In the genomic region with DNA sequence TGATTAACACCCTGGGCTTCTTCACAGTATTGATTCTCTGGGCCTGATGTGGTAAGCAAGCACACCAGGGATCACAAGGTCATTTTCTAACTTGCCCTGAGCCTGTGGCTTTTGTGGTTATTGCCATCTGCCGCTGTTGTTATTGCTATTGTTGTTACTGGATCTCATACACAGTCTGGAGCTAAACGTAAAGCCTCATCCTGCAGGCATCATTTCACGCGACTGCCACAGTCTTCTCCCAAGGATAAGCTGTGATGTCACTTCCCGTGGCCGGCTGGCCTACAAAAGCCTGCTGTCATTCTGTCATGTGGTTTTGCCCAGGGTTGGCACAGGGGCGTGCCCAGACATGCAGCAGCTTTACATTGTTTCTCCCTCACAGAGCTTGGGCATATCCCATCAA, we compare ENCODE assay signal across 9 cellular contexts.
A peak's percentile ranks its signal among the peaks of the same experiment; 100 is the strongest.
DNase-seq lines count a peak whose midpoint lies in the region; ATAC-seq and TF ChIP-seq lines count a peak whose summit lies in the region.
"Had no signal": no experiment of that assay in that cellular context is flagged by ENCODE, and none has a peak within 500 bp of the region (broad histone marks: within the 10 kb centered on the region; RNA-seq: fewer than 3 reads in every experiment).

No MANE protein-coding gene starts in this region.

- no peaks in the 10 kb centered on the region for H3K9me3 Mint-ChIP-seq in activated naive CD8-positive, alpha-beta T cell treated with anti-CD3 and anti-CD28 coated beads, Interleukin-2, amount 50 U/mL, for 24 hours
- no peaks in the 10 kb centered on the region for H3K9me3 Mint-ChIP-seq in activated naive CD8-positive, alpha-beta T cell treated with anti-CD3 and anti-CD28 coated beads for 36 hours
- no peaks in the 10 kb centered on the region for H3K9me3 Mint-ChIP-seq in CD4-positive, alpha-beta memory T cell

- no peak overlapping the region for H3K27ac Mint-ChIP-seq in activated naive CD8-positive, alpha-beta T cell treated with anti-CD3 and anti-CD28 coated beads, Interleukin-2, amount 50 U/mL, for 24 hours
- H3K27ac Mint-ChIP-seq in activated naive CD8-positive, alpha-beta T cell treated with anti-CD3 and anti-CD28 coated beads for 36 hours, result no peak overlapping the region
- H3K27ac Mint-ChIP-seq in CD4-positive, alpha-beta memory T cell, result peak overlapping the region in 1 of 7 donors; percentile 29

- peak; percentile 7 for DNase-seq in activated naive CD8-positive, alpha-beta T cell treated with anti-CD3 and anti-CD28 coated beads, Interleukin-2, amount 50 U/mL, for 24 hours
- DNase-seq in activated naive CD8-positive, alpha-beta T cell treated with anti-CD3 and anti-CD28 coated beads for 36 hours, result no peak
- DNase-seq in NCI-H1694 treated with DMSO at 0.1 percent for 48 hours (lab: John Stamatoyannopoulos, UW) (peak; percentile 61), astrocyte of the hippocampus (ENCODE audit: low read depth, low spot score) (peak; percentile 43), upper lobe of right lung (no peak), left lobe of liver (ENCODE audit: low spot score) (no peak), T-helper 9 cell (no peak)
- no peak for DNase-seq in CD4-positive, alpha-beta memory T cell
- DNase-seq: Right ventricle myocardium superior had no signal

- no peaks in the 10 kb centered on the region for H3K9me3 ChIP-seq in upper lobe of right lung
- no peaks in the 10 kb centered on the region for H3K9me3 ChIP-seq in CD4-positive, alpha-beta memory T cell (ENCODE audit: control insufficient read depth in 1 of 2, low read length in 2 of 2)

- intact Hi-C loops in upper lobe of right lung (cut with DNase I), result no loop called here
- intact Hi-C loops in CD4-positive, alpha-beta memory T cell (cut with micrococcal nuclease), result no loop called here

- CTCF ChIA-PET in CD4-positive, alpha-beta memory T cell (lab: Charles Lee; ENCODE audit: partially characterized antibody), result interaction anchor here (1.6 to 2.4 kb wide), 2 partner anchors 15 to 19 kb away, joined by 3 to 30 read pairs; no protein-coding TSS in a partner anchor

- H3K27ac ChIP-seq in upper lobe of right lung, result no peak overlapping the region
- H3K27ac ChIP-seq in CD4-positive, alpha-beta memory T cell (ENCODE audit: low read depth, low read length), result no peak overlapping the region

- peaks cover 2% of the 10 kb centered on the region for H3K27me3 Mint-ChIP-seq in activated naive CD8-positive, alpha-beta T cell treated with anti-CD3 and anti-CD28 coated beads, Interleukin-2, amount 50 U/mL, for 24 hours
- peaks cover 11% of the 10 kb centered on the region for H3K27me3 Mint-ChIP-seq in activated naive CD8-positive, alpha-beta T cell treated with anti-CD3 and anti-CD28 coated beads for 36 hours
- peaks cover 2 to 13% of the 10 kb centered on the region in 2 donors for H3K27me3 Mint-ChIP-seq in CD4-positive, alpha-beta memory T cell

- peaks cover 7% of the 10 kb centered on the region for H3K4me1 Mint-ChIP-seq in activated naive CD8-positive, alpha-beta T cell treated with anti-CD3 and anti-CD28 coated beads, Interleukin-2, amount 50 U/mL, for 24 hours
- H3K4me1 Mint-ChIP-seq in activated naive CD8-positive, alpha-beta T cell treated with anti-CD3 and anti-CD28 coated beads for 36 hours, result peaks cover 7% of the 10 kb centered on the region
- H3K4me1 Mint-ChIP-seq in CD4-positive, alpha-beta memory T cell, result peaks cover 7 to 9% (median 8%) of the 10 kb centered on the region in 4 donors

- no peaks in the 10 kb centered on the region for H3K36me3 Mint-ChIP-seq in activated naive CD8-positive, alpha-beta T cell treated with anti-CD3 and anti-CD28 coated beads, Interleukin-2, amount 50 U/mL, for 24 hours (ENCODE audit: low read depth)
- H3K36me3 Mint-ChIP-seq in activated naive CD8-positive, alpha-beta T cell treated with anti-CD3 and anti-CD28 coated beads for 36 hours, result no peaks in the 10 kb centered on the region
- H3K36me3 Mint-ChIP-seq in CD4-positive, alpha-beta memory T cell, result no peaks in the 10 kb centered on the region

- H3K4me3 Mint-ChIP-seq in activated naive CD8-positive, alpha-beta T cell treated with anti-CD3 and anti-CD28 coated beads, Interleukin-2, amount 50 U/mL, for 24 hours, result no peak overlapping the region
- no peak overlapping the region for H3K4me3 Mint-ChIP-seq in activated naive CD8-positive, alpha-beta T cell treated with anti-CD3 and anti-CD28 coated beads for 36 hours
- H3K4me3 Mint-ChIP-seq in CD4-positive, alpha-beta memory T cell, result peak overlapping the region in 1 of 8 donors; percentile 5

- TF ChIP-seq CTCF in upper lobe of right lung (IDR thresholded peaks at IDR 0.05), result no peak

- H3K4me3 ChIP-seq in upper lobe of right lung, result no peak overlapping the region
- no peak overlapping the region for H3K4me3 ChIP-seq in CD4-positive, alpha-beta memory T cell (ENCODE audit: low read length in 2 of 2)

- ATAC-seq in activated naive CD8-positive, alpha-beta T cell treated with anti-CD3 and anti-CD28 coated beads, Interleukin-2, amount 50 U/mL, for 24 hours, result peak; percentile 33
- ATAC-seq in upper lobe of right lung (peak; percentile 28), left lobe of liver (no peak)

- H3K27me3 ChIP-seq in upper lobe of right lung, result no peaks in the 10 kb centered on the region
- no peaks in the 10 kb centered on the region for H3K27me3 ChIP-seq in CD4-positive, alpha-beta memory T cell (ENCODE audit: insufficient read depth, low read length)

- POLR2A ChIA-PET in CD4-positive, alpha-beta memory T cell (lab: Charles Lee; ENCODE audit: partially characterized antibody), result no interaction called here

- no peaks in the 10 kb centered on the region for H3K4me1 ChIP-seq in upper lobe of right lung
- H3K4me1 ChIP-seq in CD4-positive, alpha-beta memory T cell (ENCODE audit: insufficient read depth, low read length), result peaks cover 8% of the 10 kb centered on the region

- H3K36me3 ChIP-seq in upper lobe of right lung, result no peaks in the 10 kb centered on the region
- no peaks in the 10 kb centered on the region for H3K36me3 ChIP-seq in CD4-positive, alpha-beta memory T cell (ENCODE audit: insufficient read depth, low read length)

Comparison
In these comparisons a context has a peak if more than half of its experiments do, and no peak if none do; other contexts are left out.
1. DNase-seq: peak in activated naive CD8-positive, alpha-beta T cell treated with anti-CD3 and anti-CD28 coated beads, Interleukin-2, amount 50 U/mL, for 24 hours (single experiment), NCI-H1694 treated with DMSO at 0.1 percent for 48 hours (single experiment) and astrocyte of the hippocampus (single experiment); none in activated naive CD8-positive, alpha-beta T cell treated with anti-CD3 and anti-CD28 coated beads for 36 hours (single experiment), upper lobe of right lung (single experiment), left lobe of liver (single experiment), T-helper 9 cell (single experiment) and CD4-positive, alpha-beta memory T cell (0 of 5).